ENCODE assay signal across 29 cellular contexts in the genomic region with DNA sequence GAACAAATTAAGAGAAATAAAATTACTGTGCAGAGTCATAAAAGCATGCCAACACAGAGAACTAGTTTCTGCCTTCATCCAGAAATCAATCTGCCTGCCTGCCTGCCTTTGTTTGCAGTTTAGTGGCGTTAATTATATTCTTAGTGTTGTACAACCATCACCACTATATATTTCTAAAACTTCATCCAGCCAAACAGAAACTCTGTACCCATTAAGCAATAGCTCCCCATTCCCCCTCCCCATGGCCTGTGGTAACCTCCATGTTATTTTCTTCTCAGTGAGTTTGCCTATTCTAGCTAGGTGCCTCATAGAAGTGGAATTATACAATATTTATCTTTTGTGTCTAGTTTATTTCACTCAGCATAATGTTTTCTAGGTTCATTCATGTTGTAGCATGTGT.
"Had no signal": no experiment of that assay in that cellular context is flagged by ENCODE, and none has a peak within 500 bp of the region (broad histone marks: within the 10 kb centered on the region; RNA-seq: fewer than 3 reads in every experiment).

No MANE protein-coding gene starts in this region.

- FAIRE-seq: astrocyte, TTC549 had no signal

- DNase-seq: activated B cell treated with CpG ODN at 0.5 μM for 24 hours; activated CD4-positive, alpha-beta memory T cell treated with anti-CD3 and anti-CD28 coated beads for 36 hours; activated CD4-positive, alpha-beta T cell treated with anti-CD3 and anti-CD28 coated beads for 4 hours; activated CD4-positive, alpha-beta T cell treated with anti-CD3 and anti-CD28 coated beads, Interleukin-2, amount 10 ng/mL, durations not matched to agents 24 days and 14 days; activated CD4-positive, alpha-beta T cell treated with anti-CD3 and anti-CD28 coated beads, Interleukin-2, amount 50 U/mL, for 1 hour; activated CD4-positive, alpha-beta T cell treated with anti-CD3 and anti-CD28 coated beads, Interleukin-2, amount 50 U/mL, for 4 hours; activated CD4-positive, CD25-positive, alpha-beta regulatory T cell treated with anti-CD3 and anti-CD28 coated beads, Interleukin-2, amount 50 U/mL, for 72 hours; activated CD8-positive, alpha-beta memory T cell treated with anti-CD3 and anti-CD28 coated beads, Interleukin-2, amount 50 U/mL, for 4 hours; activated CD8-positive, alpha-beta T cell treated with anti-CD3 and anti-CD28 coated beads for 36 hours; activated effector memory CD4-positive, alpha-beta T cell treated with anti-CD3 and anti-CD28 coated beads, Interleukin-2, amount 50 U/mL, for 16 hours; activated gamma-delta T cell treated with Interleukin-2 at 50 U/mL for 16 hours; activated naive CD4-positive, alpha-beta T cell; activated naive CD4-positive, alpha-beta T cell treated with anti-CD3 and anti-CD28 coated beads, Interleukin-2, amount 50 U/mL, for 16 hours; activated naive CD8-positive, alpha-beta T cell treated with anti-CD3 and anti-CD28 coated beads for 36 hours; activated T-cell treated with anti-CD3 and anti-CD28 coated beads, Interleukin-2, amount 50 U/mL, for 24 hours; activated T-cell treated with anti-CD3 and anti-CD28 coated beads, Interleukin-2, amount 50 U/mL, for 48 hours; adrenal gland; amniotic stem cell; aorta; body of pancreas; brain microvascular endothelial cell; central memory CD4-positive, alpha-beta T cell; T-helper 1 cell; T-helper 2 cell; T-helper 9 cell had no signal

- H3K36me3 ChIP-seq: adrenal gland, brain microvascular endothelial cell, breast epithelium had no signal

- ATAC-seq: body of pancreas had no signal

- H3K27ac ChIP-seq: adrenal gland, body of pancreas, brain microvascular endothelial cell, breast epithelium, VCaP had no signal

- H3K4me3 ChIP-seq: adrenal gland, body of pancreas, breast epithelium had no signal

- H3K27me3 ChIP-seq: adrenal gland, body of pancreas, brain microvascular endothelial cell, breast epithelium had no signal

- H3K4me1 ChIP-seq: adrenal gland, body of pancreas, breast epithelium had no signal

- H3K9me3 ChIP-seq: adrenal gland, body of pancreas, breast epithelium had no signal
